ENCODE assay signal across 17 cellular contexts in genomic region chr12:62299617-62300016, GRCh38.
"Had no signal": no experiment of that assay in that cellular context is flagged by ENCODE, and none has a peak within 500 bp of the region (broad histone marks: within the 10 kb centered on the region; RNA-seq: fewer than 3 reads in every experiment).

No MANE protein-coding gene starts in this region.

- DNase-seq: activated CD4-positive, alpha-beta T cell treated with anti-CD3 and anti-CD28 coated beads for 1 hour; activated naive CD4-positive, alpha-beta T cell; aorta; head of caudate nucleus; right lobe of liver; stimulated activated CD4-positive, alpha-beta T cell treated with anti-CD3 and anti-CD28 coated beads, Interleukin-4, amount 100 ng/mL, for 24 hours; WERI-Rb-1 had no signal

- H3K27ac ChIP-seq: coronary artery, parathyroid adenoma, right lobe of liver, thoracic aorta, WERI-Rb-1 had no signal

- H3K4me1 ChIP-seq: parathyroid adenoma, right lobe of liver had no signal

- H3K4me3 Mint-ChIP-seq: natural killer cell treated with Interleukin-12 subunit alpha and Interleukin-12 subunit beta and Interleukin-15 and Interleukin-18, amount 100 ng/mL, for 72 hours; stimulated activated effector memory CD8-positive, alpha-beta T cell treated with anti-CD3 and anti-CD28 coated beads, Interleukin-12 subunit alpha, Interleukin-12 subunit beta, amount 100 ng/mL, for 72 hours had no signal

- H3K27me3 Mint-ChIP-seq: natural killer cell treated with Interleukin-12 subunit alpha and Interleukin-12 subunit beta and Interleukin-15 and Interleukin-18, amount 100 ng/mL, for 72 hours had no signal

- H3K27ac Mint-ChIP-seq: natural killer cell treated with Interleukin-12 subunit alpha and Interleukin-12 subunit beta and Interleukin-15 and Interleukin-18, amount 100 ng/mL, for 72 hours; stimulated activated effector memory CD8-positive, alpha-beta T cell treated with anti-CD3 and anti-CD28 coated beads, Interleukin-12 subunit alpha, Interleukin-12 subunit beta, amount 100 ng/mL, for 72 hours had no signal

- FAIRE-seq: endometrium, frontal cortex, keratinocyte had no signal

- H3K9me3 Mint-ChIP-seq: stimulated activated effector memory CD8-positive, alpha-beta T cell treated with anti-CD3 and anti-CD28 coated beads, Interleukin-12 subunit alpha, Interleukin-12 subunit beta, amount 100 ng/mL, for 72 hours had no signal

- H3K27me3 ChIP-seq: right lobe of liver had no signal

- H3K9me3 ChIP-seq: right lobe of liver, thoracic aorta had no signal

- ATAC-seq: natural killer cell treated with Interleukin-12 subunit alpha and Interleukin-12 subunit beta and Interleukin-15 and Interleukin-18, amount 100 ng/mL, for 72 hours; right lobe of liver; stimulated activated effector memory CD8-positive, alpha-beta T cell treated with anti-CD3 and anti-CD28 coated beads, Interleukin-12 subunit alpha, Interleukin-12 subunit beta, amount 100 ng/mL, for 72 hours had no signal

- H3K4me3 ChIP-seq: coronary artery, lung, right lobe of liver, smooth muscle cell, thoracic aorta had no signal
